In the genomic region with DNA sequence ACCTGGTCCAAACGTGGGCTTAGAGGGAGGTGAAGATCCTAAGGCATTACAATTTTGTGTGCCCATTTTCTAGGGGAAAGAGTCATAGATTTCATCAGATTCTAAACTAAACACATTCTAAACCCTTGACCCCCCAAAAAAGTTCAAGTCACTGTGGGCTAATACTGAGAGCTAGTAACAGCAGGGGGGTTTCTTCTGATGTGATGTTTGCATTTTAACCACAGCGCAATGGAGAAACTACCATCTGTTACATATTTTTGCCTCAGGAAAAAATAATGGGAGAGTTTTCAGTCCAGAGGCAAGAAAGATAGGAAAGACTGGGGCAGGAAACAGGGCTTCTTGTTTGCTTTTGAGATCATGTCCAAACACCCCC, we compare ENCODE assay signal across 1 cellular context.
TF ChIP-seq lines count a peak whose summit lies in the region.

No MANE protein-coding gene starts in this region.

TF ChIP-seq in GM23338, 12 proteins besides CTCF, POLR2A, EP300 and RAD21 (continued from another document):
- TF ChIP-seq, protein P1, sequence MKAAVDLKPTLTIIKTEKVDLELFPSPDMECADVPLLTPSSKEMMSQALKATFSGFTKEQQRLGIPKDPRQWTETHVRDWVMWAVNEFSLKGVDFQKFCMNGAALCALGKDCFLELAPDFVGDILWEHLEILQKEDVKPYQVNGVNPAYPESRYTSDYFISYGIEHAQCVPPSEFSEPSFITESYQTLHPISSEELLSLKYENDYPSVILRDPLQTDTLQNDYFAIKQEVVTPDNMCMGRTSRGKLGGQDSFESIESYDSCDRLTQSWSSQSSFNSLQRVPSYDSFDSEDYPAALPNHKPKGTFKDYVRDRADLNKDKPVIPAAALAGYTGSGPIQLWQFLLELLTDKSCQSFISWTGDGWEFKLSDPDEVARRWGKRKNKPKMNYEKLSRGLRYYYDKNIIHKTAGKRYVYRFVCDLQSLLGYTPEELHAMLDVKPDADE (IDR thresholded peaks at IDR 0.05): no peak
- TF ChIP-seq ZNF331 (CRISPR knock-in tag; IDR thresholded peaks at IDR 0.05; ENCODE audit: low read depth) (no peak), EZH2 (IDR thresholded peaks at IDR 0.05; ENCODE audit: low read depth, unreplicated experiment) (no peak), EZH2phosphoT487 (IDR thresholded peaks at IDR 0.05; ENCODE audit: unreplicated experiment) (no peak), NANOG (IDR thresholded peaks at IDR 0.05; ENCODE audit: borderline replicate concordance) (no peak), POLR2AphosphoS5 (IDR thresholded peaks at IDR 0.05; ENCODE audit: low read depth) (no peak), CREB1 (CRISPR knock-in tag; IDR thresholded peaks at IDR 0.05; ENCODE audit: low read depth) (no peak)
